ENCODE assay signal across 10 cellular contexts in genomic region chr2:44836174-44836573, GRCh38.
DNase-seq lines count a peak whose midpoint lies in the region; ATAC-seq and TF ChIP-seq lines count a peak whose summit lies in the region.
"Had no signal": no experiment of that assay in that cellular context is flagged by ENCODE, and none has a peak within 500 bp of the region (broad histone marks: within the 10 kb centered on the region; RNA-seq: fewer than 3 reads in every experiment).

No MANE protein-coding gene starts in this region.

- no peak overlapping the region for H3K27ac ChIP-seq in uterus
- H3K27ac ChIP-seq: thoracic aorta had no signal

- ATAC-seq in HG02642 (IDR thresholded peaks at IDR 0.05; ENCODE audit: poor library complexity, unreplicated experiment) (peak; percentile 62), GM18909 (IDR thresholded peaks at IDR 0.05; ENCODE audit: poor library complexity, unreplicated experiment) (no peak)

- no peaks in the 10 kb centered on the region for H3K9me3 ChIP-seq in uterus
- H3K9me3 ChIP-seq: thoracic aorta had no signal

- no peaks in the 10 kb centered on the region for H3K4me1 ChIP-seq in uterus

- H3K36me3 ChIP-seq in uterus = no peaks in the 10 kb centered on the region
- H3K36me3 ChIP-seq: thoracic aorta had no signal

- intact Hi-C loops in uterus (cut with DNase I; ENCODE audit: low total_unique reads) = no loop called here

- TF ChIP-seq POLR2A in uterus (IDR thresholded peaks at IDR 0.05) = no peak

- TF ChIP-seq CTCF in uterus (IDR thresholded peaks at IDR 0.05) = no peak

- no peak overlapping the region for H3K4me3 ChIP-seq in uterus
- H3K4me3 ChIP-seq: thoracic aorta had no signal

- DNase-seq in activated CD4-positive, alpha-beta T cell treated with anti-CD3 and anti-CD28 coated beads for 24 hours (ENCODE audit: low read depth in 2 of 2) = peak; percentile 14 to 32
- DNase-seq in activated CD4-positive, alpha-beta T cell treated with anti-CD3 and anti-CD28 coated beads for 1 hour = no peak
- DNase-seq in activated CD8-positive, alpha-beta memory T cell treated with anti-CD3 and anti-CD28 coated beads for 48 hours (ENCODE audit: low read depth in 2 of 3, low spot score in 2 of 3) = peak in 2 of 3 experiments; percentile 28 to 30
- DNase-seq in stimulated activated CD8-positive, alpha-beta memory T cell treated with anti-CD3 and anti-CD28 coated beads, Interleukin-12 subunit alpha, Interleukin-12 subunit beta, amount 100 ng/mL, for 24 hours (ENCODE audit: extremely low read depth) = peak; percentile 3
- DNase-seq in NCI-H1092 (lab: John Stamatoyannopoulos, UW) = no peak
- no peak for DNase-seq in uterus
- DNase-seq: midbrain had no signal

- no peaks in the 10 kb centered on the region for H3K27me3 ChIP-seq in uterus

Comparison
In these comparisons a context has a peak if more than half of its experiments do, and no peak if none do; other contexts are left out.
1. DNase-seq: peak in activated CD4-positive, alpha-beta T cell treated with anti-CD3 and anti-CD28 coated beads for 24 hours (2 of 2), activated CD8-positive, alpha-beta memory T cell treated with anti-CD3 and anti-CD28 coated beads for 48 hours (2 of 3) and stimulated activated CD8-positive, alpha-beta memory T cell treated with anti-CD3 and anti-CD28 coated beads, Interleukin-12 subunit alpha, Interleukin-12 subunit beta, amount 100 ng/mL, for 24 hours (single experiment); none in activated CD4-positive, alpha-beta T cell treated with anti-CD3 and anti-CD28 coated beads for 1 hour (single experiment), NCI-H1092 (single experiment) and uterus (0 of 2).